1 cellular context compared by ENCODE assay signal in genomic region chr10:74994714-74995308, GRCh38.
TF ChIP-seq lines count a peak whose summit lies in the region.

No MANE protein-coding gene starts in this region.

TF ChIP-seq in GM12878, 131 proteins besides CTCF, POLR2A, EP300 and RAD21 (continued from another document):
- TF ChIP-seq ATF7 (IDR thresholded peaks at IDR 0.05; ENCODE audit: low read depth) (peak; percentile 36; the same call in 1 of the 2 replicates), EED (IDR thresholded peaks at IDR 0.05; ENCODE audit: low read depth) (peak; percentile 54; the same call in 1 of the 2 replicates), TAF1 (IDR thresholded peaks at IDR 0.05; ENCODE audit: borderline replicate concordance, low read depth, low read length) (no peak), FOS (IDR thresholded peaks at IDR 0.05; ENCODE audit: borderline replicate concordance, extremely low read depth, insufficient read length) (no peak), CBX3 (IDR thresholded peaks at IDR 0.05; ENCODE audit: borderline replicate concordance, low read depth) (no peak), EZH2 (IDR thresholded peaks at IDR 0.05; ENCODE audit: borderline replicate concordance, control insufficient read depth, low read depth, low read length) (no peak), NBN (IDR thresholded peaks at IDR 0.05) (no peak; the same call in 1 of the 2 replicates), ZNF592 (IDR thresholded peaks at IDR 0.05) (no peak), MEF2B (IDR thresholded peaks at IDR 0.05; ENCODE audit: partially characterized antibody, poor library complexity, severe bottlenecking) (peak; percentile 35), KAT2A (conservative IDR thresholded peaks at IDR 0.05; ENCODE audit: control insufficient read depth, low read depth, low read length) (no peak), NKRF (conservative IDR thresholded peaks at IDR 0.05) (no peak), JUNB (IDR thresholded peaks at IDR 0.05) (peak; percentile 80), ZNF207 (IDR thresholded peaks at IDR 0.05; ENCODE audit: borderline replicate concordance) (no peak), MYB (IDR thresholded peaks at IDR 0.05; ENCODE audit: borderline replicate concordance, low read depth, low read length) (no peak), ZNF274 (IDR thresholded peaks at IDR 0.05; ENCODE audit: insufficient read depth, insufficient read length) (no peak), SMARCA5 (IDR thresholded peaks at IDR 0.05) (no peak), IRF4 (IDR thresholded peaks at IDR 0.05; ENCODE audit: low read depth, low read length) (peak; percentile 44; the same call in 1 of the 2 replicates)
